Comparison of ENCODE assay signal across 8 cellular contexts in the genomic region with DNA sequence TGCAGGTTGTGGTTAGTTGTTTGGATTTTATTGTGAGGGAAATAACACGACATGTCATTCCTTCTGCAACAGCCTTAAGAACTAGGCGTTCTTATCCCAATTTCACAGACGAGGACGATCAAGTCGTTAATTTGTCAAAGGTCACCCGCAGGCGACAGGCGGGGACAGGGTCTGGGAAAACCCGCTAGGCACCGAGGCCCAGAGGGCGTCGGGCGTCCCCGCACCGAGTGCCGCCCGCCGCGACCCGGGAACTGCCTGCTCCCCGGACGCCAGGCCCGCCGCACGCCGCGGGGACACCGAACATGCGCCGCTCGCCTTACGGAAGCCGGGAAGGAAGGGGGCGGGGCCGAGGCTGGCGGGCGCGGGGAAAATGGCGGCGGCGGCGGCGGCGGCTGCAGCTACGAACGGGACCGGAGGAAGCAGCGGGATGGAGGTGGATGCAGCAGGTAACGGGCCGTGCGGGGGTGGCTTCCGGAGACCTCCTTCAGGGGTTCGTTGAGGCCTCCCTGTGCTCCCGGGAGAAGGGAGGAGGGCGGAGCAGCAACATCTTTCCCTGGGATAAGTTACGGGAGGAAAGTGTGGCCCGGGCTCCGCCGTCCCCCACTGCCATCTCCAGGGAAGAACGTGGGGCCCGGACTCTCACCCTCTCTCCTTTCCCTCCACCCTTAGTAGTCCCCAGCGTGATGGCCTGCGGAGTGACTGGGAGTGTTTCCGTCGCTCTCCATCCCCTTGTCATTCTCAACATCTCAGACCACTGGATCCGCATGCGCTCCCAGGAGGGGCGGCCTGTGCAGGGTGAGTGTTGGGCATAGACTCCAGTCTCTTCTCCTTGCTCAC. TPM values are rescaled to one million over a fixed set of nuclear protein-coding genes. Genes with fewer than 3 reads are reported as not detected.
DNase-seq lines count a peak whose midpoint lies in the region; ATAC-seq and TF ChIP-seq lines count a peak whose summit lies in the region.

TSS of gene COPS6 (plus strand) at position 349 of the 837 bp plus-strand sequence. CDS start at position 371, 22 bp downstream.

- H3K4me2 ChIP-seq in fibroblast of lung (ENCODE audit: extremely low read depth, insufficient read depth, low read length) = peak within 1 kb of the TSS; percentile 99

- H3K9ac ChIP-seq in HUES6 (ENCODE audit: low read length) (peak within 1 kb of the TSS; percentile 97), fibroblast of lung (ENCODE audit: insufficient read depth, low read length) (peak within 1 kb of the TSS; percentile 86)

- H3K4me3 Mint-ChIP-seq in activated T-helper 17 cell treated with anti-CD3 and anti-CD28 coated beads, Interleukin-2, amount 50 U/mL, for 72 hours = peak within 1 kb of the TSS; percentile 93
- peak within 1 kb of the TSS; percentile 80 to 92 (median 90) for H3K4me3 Mint-ChIP-seq in naive thymus-derived CD8-positive, alpha-beta T cell
- peak within 1 kb of the TSS; percentile 90 for H3K4me3 Mint-ChIP-seq in stimulated activated memory B cell treated with anti-CD40 and anti-IgM and Interleukin-4, amounts not matched to agents 10 μg/mL and 1 μg/mL and 100 μg/mL, for 72 hours

- H3K4me3 ChIP-seq in HUES6 (ENCODE audit: low read depth, low read length) = peak within 1 kb of the TSS; percentile 84
- peak within 1 kb of the TSS; percentile 72 to 86 (median 82) for H3K4me3 ChIP-seq in Peyer's patch
- H3K4me3 ChIP-seq in fibroblast of lung (replicated peaks in 1 of 4; ENCODE audit: control extremely low read depth in 1 of 4, insufficient read depth in 1 of 4, low read depth in 3 of 4, low read length in 4 of 4) = peak within 1 kb of the TSS; percentile 74 to 93 (median 84)

- peak within 1 kb of the TSS; percentile 87 for H2AFZ ChIP-seq in fibroblast of lung (ENCODE audit: low read length)

- H3K36me3 ChIP-seq in HUES6 (ENCODE audit: control insufficient read depth, insufficient read depth, low read length) = peaks cover 36% of the 10 kb centered on the region
- H3K36me3 ChIP-seq in Peyer's patch = peaks cover 0 to 36% (median 0%) of the 10 kb centered on the region in 3 donors
- peaks cover 32% of the 10 kb centered on the region for H3K36me3 ChIP-seq in fibroblast of lung (ENCODE audit: control insufficient read depth, insufficient read depth, low read length)

- H3K4me1 Mint-ChIP-seq in activated T-helper 17 cell treated with anti-CD3 and anti-CD28 coated beads, Interleukin-2, amount 50 U/mL, for 72 hours = peaks cover 18% of the 10 kb centered on the region
- H3K4me1 Mint-ChIP-seq in naive thymus-derived CD8-positive, alpha-beta T cell = peaks cover 13 to 28% (median 22%) of the 10 kb centered on the region in 4 donors
- H3K4me1 Mint-ChIP-seq in stimulated activated memory B cell treated with anti-CD40 and anti-IgM and Interleukin-4, amounts not matched to agents 10 μg/mL and 1 μg/mL and 100 μg/mL, for 72 hours = peaks cover 31% of the 10 kb centered on the region

- POLR2A ChIA-PET in naive thymus-derived CD8-positive, alpha-beta T cell (lab: Charles Lee) = interaction anchor here (0.8 to 5.0 kb wide), 15 partner anchors 10 to 346 kb away, joined by 3 to 68 read pairs (median 4); partner anchors contain the start of genes AP4M1, GJC3, LAMTOR4 and MBLAC1

- peak; percentile 33 to 62 for DNase-seq in SHP77 (lab: John Stamatoyannopoulos, UW)
- DNase-seq in SHP77 treated with DMSO at 0.1 percent for 48 hours (lab: John Stamatoyannopoulos, UW) = no peak
- DNase-seq in Peyer's patch = peak; percentile 84 to 92 (median 92)
- peak; percentile 75 to 81 for DNase-seq in fibroblast of lung (ENCODE audit: low read depth in 2 of 2)
- DNase-seq in naive thymus-derived CD8-positive, alpha-beta T cell = peak; percentile 71 to 92 (median 86)

- peaks cover 52% of the 10 kb centered on the region for H3K36me3 Mint-ChIP-seq in activated T-helper 17 cell treated with anti-CD3 and anti-CD28 coated beads, Interleukin-2, amount 50 U/mL, for 72 hours (ENCODE audit: low read depth)
- peaks cover 7 to 41% (median 8%) of the 10 kb centered on the region in 3 donors for H3K36me3 Mint-ChIP-seq in naive thymus-derived CD8-positive, alpha-beta T cell
- peaks cover 37% of the 10 kb centered on the region for H3K36me3 Mint-ChIP-seq in stimulated activated memory B cell treated with anti-CD40 and anti-IgM and Interleukin-4, amounts not matched to agents 10 μg/mL and 1 μg/mL and 100 μg/mL, for 72 hours

- peak within 1 kb of the TSS; percentile 94 for H3K27ac Mint-ChIP-seq in activated T-helper 17 cell treated with anti-CD3 and anti-CD28 coated beads, Interleukin-2, amount 50 U/mL, for 72 hours
- H3K27ac Mint-ChIP-seq in naive thymus-derived CD8-positive, alpha-beta T cell = peak within 1 kb of the TSS; percentile 92 to 98 (median 95)
- peak within 1 kb of the TSS; percentile 82 for H3K27ac Mint-ChIP-seq in stimulated activated memory B cell treated with anti-CD40 and anti-IgM and Interleukin-4, amounts not matched to agents 10 μg/mL and 1 μg/mL and 100 μg/mL, for 72 hours

- peaks cover 24% of the 10 kb centered on the region for H3K79me2 ChIP-seq in fibroblast of lung (ENCODE audit: control insufficient read depth, insufficient read depth, low read length)

- no peaks in the 10 kb centered on the region for H3K9me3 Mint-ChIP-seq in activated T-helper 17 cell treated with anti-CD3 and anti-CD28 coated beads, Interleukin-2, amount 50 U/mL, for 72 hours
- H3K9me3 Mint-ChIP-seq in naive thymus-derived CD8-positive, alpha-beta T cell = no peaks in the 10 kb centered on the region
- no peaks in the 10 kb centered on the region for H3K9me3 Mint-ChIP-seq in stimulated activated memory B cell treated with anti-CD40 and anti-IgM and Interleukin-4, amounts not matched to agents 10 μg/mL and 1 μg/mL and 100 μg/mL, for 72 hours

- no peaks in the 10 kb centered on the region for H3K27me3 Mint-ChIP-seq in activated T-helper 17 cell treated with anti-CD3 and anti-CD28 coated beads, Interleukin-2, amount 50 U/mL, for 72 hours
- no peaks in the 10 kb centered on the region for H3K27me3 Mint-ChIP-seq in naive thymus-derived CD8-positive, alpha-beta T cell
- H3K27me3 Mint-ChIP-seq in stimulated activated memory B cell treated with anti-CD40 and anti-IgM and Interleukin-4, amounts not matched to agents 10 μg/mL and 1 μg/mL and 100 μg/mL, for 72 hours = no peaks in the 10 kb centered on the region

- TF ChIP-seq POLR2A in Peyer's patch (IDR thresholded peaks at IDR 0.05) = peak; percentile 68 to 77

- H3K27ac ChIP-seq in HUES6 (ENCODE audit: low read depth, low read length) (peak within 1 kb of the TSS; percentile 82), Peyer's patch (peak within 1 kb of the TSS; percentile 79 to 94 (median 87)), fibroblast of lung (ENCODE audit: insufficient read depth, low read length) (peak within 1 kb of the TSS; percentile 91)

- H3K27me3 ChIP-seq in HUES6 (ENCODE audit: control insufficient read depth, insufficient read depth, low read length) = no peaks in the 10 kb centered on the region
- H3K27me3 ChIP-seq in Peyer's patch = no peaks in the 10 kb centered on the region
- H3K27me3 ChIP-seq in fibroblast of lung (ENCODE audit: control insufficient read depth, insufficient read depth, low read length) = no peaks in the 10 kb centered on the region

- H3K9me3 ChIP-seq in HUES6 (ENCODE audit: control insufficient read depth, insufficient read depth, low read depth, low read length) = no peaks in the 10 kb centered on the region
- no peaks in the 10 kb centered on the region for H3K9me3 ChIP-seq in Peyer's patch
- no peaks in the 10 kb centered on the region for H3K9me3 ChIP-seq in fibroblast of lung (ENCODE audit: control insufficient read depth, insufficient read depth, low read depth, low read length)

- no peaks in the 10 kb centered on the region for H4K20me1 ChIP-seq in fibroblast of lung (ENCODE audit: control insufficient read depth, extremely low read depth, insufficient read depth, low read length)

- peaks cover 10% of the 10 kb centered on the region; the same call in 1 of the 2 replicates for H3K4me1 ChIP-seq in HUES6 (ENCODE audit: control insufficient read depth, insufficient read depth, low read length)
- peaks cover 0 to 19% (median 0%) of the 10 kb centered on the region in 4 donors for H3K4me1 ChIP-seq in Peyer's patch
- peaks cover 28% of the 10 kb centered on the region for H3K4me1 ChIP-seq in fibroblast of lung (ENCODE audit: control insufficient read depth, extremely low read depth, insufficient read depth, low read length)

- TF ChIP-seq CTCF in Peyer's patch (IDR thresholded peaks at IDR 0.05) (peak in 1 of 6 experiments; percentile 23), fibroblast of lung (conservative IDR thresholded peaks at IDR 0.05 in 1 of 2, IDR thresholded peaks at IDR 0.05 in 1 of 2; ENCODE audit: low read depth in 1 of 2, low read length in 2 of 2) (no peak)

- ATAC-seq in activated T-helper 17 cell treated with anti-CD3 and anti-CD28 coated beads, Interleukin-2, amount 50 U/mL, for 72 hours (replicated peaks) = peak; percentile 84
- peak; percentile 82 to 90 for ATAC-seq in naive thymus-derived CD8-positive, alpha-beta T cell
- peak; percentile 84 for ATAC-seq in stimulated activated memory B cell treated with anti-CD40 and anti-IgM and Interleukin-4, amounts not matched to agents 10 μg/mL and 1 μg/mL and 100 μg/mL, for 72 hours

RNA-seq across cellular contexts. Expression of gene COPS6, which starts in this region (rescaled TPM):
- 10 to 100 TPM; 30.1 to 57.8 (median 48.0) TPM for total RNA-seq in Peyer's patch
- total RNA-seq in activated T-helper 17 cell treated with anti-CD3 and anti-CD28 coated beads, Interleukin-2, amount 50 U/mL, for 72 hours = 100 to 1,000 TPM in 1 of 2 donors, 10 to 100 TPM in 1; 79.1 to 108 TPM
- 43.1 and 71.0 TPM in 2 replicates for total RNA-seq in fibroblast of lung
- polyA plus RNA-seq in fibroblast of lung = 188 and 312 TPM in 2 replicates
- polyA plus RNA-seq in fibroblast of lung (2012) = 187 and 310 TPM in 2 replicates
- polyA minus RNA-seq in fibroblast of lung (ENCODE audit: low replicate concordance) = 604 and 640 TPM in 2 replicates
- total RNA-seq in naive thymus-derived CD8-positive, alpha-beta T cell = 10 to 100 TPM; 72.0 to 80.2 TPM
- polyA plus RNA-seq in naive thymus-derived CD8-positive, alpha-beta T cell = 100 to 1,000 TPM; 107 to 145 (median 121) TPM
